ENCODE assay signal across 16 cellular contexts in genomic region chr3:193656445-193656844, GRCh38.
DNase-seq lines count a peak whose midpoint lies in the region; ATAC-seq and TF ChIP-seq lines count a peak whose summit lies in the region.
"Had no signal": no experiment of that assay in that cellular context is flagged by ENCODE, and none has a peak within 500 bp of the region (broad histone marks: within the 10 kb centered on the region; RNA-seq: fewer than 3 reads in every experiment).

No MANE protein-coding gene starts in this region.

- H3K9ac ChIP-seq in HUES64 (ENCODE audit: low read depth, low read length), result no peak overlapping the region

- H3K27ac Mint-ChIP-seq in stimulated activated memory B cell treated with anti-CD40 and anti-IgM and Interleukin-4, amounts not matched to agents 10 μg/mL and 1 μg/mL and 100 μg/mL, for 72 hours, result peak overlapping the region; percentile 34
- H3K27ac Mint-ChIP-seq: CD4-positive, alpha-beta T cell had no signal

- no peaks in the 10 kb centered on the region for H3K27me3 Mint-ChIP-seq in stimulated activated memory B cell treated with anti-CD40 and anti-IgM and Interleukin-4, amounts not matched to agents 10 μg/mL and 1 μg/mL and 100 μg/mL, for 72 hours
- H3K27me3 Mint-ChIP-seq: CD4-positive, alpha-beta T cell had no signal

- peaks cover 23% of the 10 kb centered on the region for H3K36me3 ChIP-seq in cardiac muscle cell
- H3K36me3 ChIP-seq in HUES64 (ENCODE audit: insufficient read depth, low read length), result peaks cover 76% of the 10 kb centered on the region

- DNase-seq in cardiac muscle cell (ENCODE audit: low read depth in 1 of 2, low spot score in 1 of 2) (no peak), cardiac septum (ENCODE audit: low spot score) (no peak), amniotic epithelial cell (ENCODE audit: low read depth) (peak; percentile 19), NCI-H187 (lab: John Stamatoyannopoulos, UW) (no peak), RWPE1 (ENCODE audit: low spot score) (no peak)
- DNase-seq: Calu3; CD4-positive, alpha-beta T cell; DMS53; GOT3; NCI-H1092 treated with DMSO at 0.1 percent for 48 hours; NCI-H1694; Peyer's patch had no signal

- H3K27me3 ChIP-seq in cardiac muscle cell (no peaks in the 10 kb centered on the region), HUES64 (ENCODE audit: insufficient read depth, low read length) (no peaks in the 10 kb centered on the region)
- H3K27me3 ChIP-seq: Peyer's patch had no signal

- intact Hi-C loops in cardiac septum (cut with DNase I), result no loop called here

- CTCF ChIA-PET in RWPE1 (lab: Yijun Ruan, JAX), result interaction anchor here (0.6 to 1.0 kb wide), 2 partner anchors 9 to 116 kb away, joined by 3 to 4 read pairs; no protein-coding TSS in a partner anchor

- peaks cover 5% of the 10 kb centered on the region for H3K4me1 Mint-ChIP-seq in stimulated activated memory B cell treated with anti-CD40 and anti-IgM and Interleukin-4, amounts not matched to agents 10 μg/mL and 1 μg/mL and 100 μg/mL, for 72 hours

- no peak overlapping the region for H3K4me3 Mint-ChIP-seq in stimulated activated memory B cell treated with anti-CD40 and anti-IgM and Interleukin-4, amounts not matched to agents 10 μg/mL and 1 μg/mL and 100 μg/mL, for 72 hours
- H3K4me3 Mint-ChIP-seq: CD4-positive, alpha-beta T cell had no signal

- H3K27ac ChIP-seq in cardiac muscle cell (peak overlapping the region; percentile 20), HUES64 (ENCODE audit: low read depth, low read length) (peak overlapping the region; percentile 41; the same call in 1 of the 2 replicates), RWPE1 (no peak overlapping the region)
- H3K27ac ChIP-seq: Peyer's patch had no signal

- TF ChIP-seq CTCF in cardiac muscle cell (IDR thresholded peaks at IDR 0.05; ENCODE audit: low read depth, low read length) (no peak), RWPE1 (conservative IDR thresholded peaks at IDR 0.05; ENCODE audit: low read depth) (no peak)

- H3K9me3 Mint-ChIP-seq in stimulated activated memory B cell treated with anti-CD40 and anti-IgM and Interleukin-4, amounts not matched to agents 10 μg/mL and 1 μg/mL and 100 μg/mL, for 72 hours, result no peaks in the 10 kb centered on the region
- H3K9me3 Mint-ChIP-seq: CD4-positive, alpha-beta T cell had no signal

- peaks cover 57% of the 10 kb centered on the region for H3K36me3 Mint-ChIP-seq in stimulated activated memory B cell treated with anti-CD40 and anti-IgM and Interleukin-4, amounts not matched to agents 10 μg/mL and 1 μg/mL and 100 μg/mL, for 72 hours

- ATAC-seq in stimulated activated memory B cell treated with anti-CD40 and anti-IgM and Interleukin-4, amounts not matched to agents 10 μg/mL and 1 μg/mL and 100 μg/mL, for 72 hours, result no peak
- ATAC-seq in HG02938 (IDR thresholded peaks at IDR 0.05; ENCODE audit: unreplicated experiment), result no peak
- ATAC-seq: Right ventricle myocardium inferior had no signal

- peaks cover 33% of the 10 kb centered on the region for H3K4me1 ChIP-seq in cardiac muscle cell (ENCODE audit: low read depth)
- H3K4me1 ChIP-seq in HUES64 (ENCODE audit: insufficient read depth, low read length), result peaks cover 21% of the 10 kb centered on the region
- H3K4me1 ChIP-seq: Peyer's patch had no signal

- H3K4me3 ChIP-seq in cardiac muscle cell, result no peak overlapping the region
- H3K4me3 ChIP-seq in HUES64 (ENCODE audit: low read length), result no peak overlapping the region
- H3K4me3 ChIP-seq: Peyer's patch had no signal

- H3K9me3 ChIP-seq in cardiac muscle cell (ENCODE audit: low read depth), result no peaks in the 10 kb centered on the region
- no peaks in the 10 kb centered on the region for H3K9me3 ChIP-seq in HUES64 (ENCODE audit: insufficient read depth, low read depth, low read length)
- H3K9me3 ChIP-seq: Peyer's patch had no signal

- WGBS in HUES64, result 100% methylated on average over 3 of the region's 3 CpGs

- POLR2A ChIA-PET in RWPE1 (lab: Yijun Ruan, JAX; ENCODE audit: low non-redundant PET), result no interaction called here
